Comparison of ENCODE assay signal across 2 cellular contexts in the genomic region with DNA sequence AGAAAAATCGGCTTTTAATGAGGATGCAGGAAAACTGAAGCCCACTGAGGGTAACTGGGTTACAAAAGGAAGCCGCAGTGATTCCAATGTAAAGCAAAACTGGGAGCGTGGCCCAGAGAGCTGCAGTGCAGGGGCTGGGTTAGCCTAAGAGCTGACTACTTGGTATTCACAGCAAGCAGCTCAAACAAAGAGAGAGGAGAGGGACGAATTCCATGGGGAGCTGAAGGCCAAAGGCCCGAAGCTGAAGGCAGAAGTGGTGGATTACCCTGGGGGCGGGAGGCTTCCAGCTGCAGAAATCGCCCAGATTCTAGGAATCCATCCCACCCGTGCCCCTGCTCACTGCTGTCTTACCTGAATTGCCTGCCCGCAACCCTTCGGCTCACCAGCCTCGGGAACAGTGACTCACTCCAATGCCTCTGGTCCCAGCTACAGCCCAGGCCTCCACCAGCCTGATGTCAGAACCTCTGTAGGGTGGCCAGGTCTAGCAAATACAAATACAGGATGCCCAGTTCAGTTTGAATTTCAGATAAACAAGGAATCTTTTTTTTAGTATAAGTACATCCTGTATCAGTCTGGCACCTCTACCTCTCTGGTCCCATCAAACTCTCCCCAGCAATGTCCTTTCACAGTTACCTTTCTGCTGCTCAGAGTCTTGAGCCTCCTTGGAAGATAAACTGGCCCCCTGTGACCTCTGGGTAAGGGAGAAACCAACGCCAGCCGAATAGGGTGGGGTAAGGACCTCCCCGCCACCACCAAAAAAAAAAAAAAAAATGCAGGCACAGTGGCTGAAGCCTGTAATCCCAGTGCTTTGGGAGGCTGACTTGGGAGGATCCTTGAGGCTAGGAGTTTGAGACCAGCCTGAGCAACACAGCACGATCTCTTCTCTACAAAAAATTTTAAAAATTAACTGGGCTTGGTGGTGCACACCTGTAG.
TF ChIP-seq lines count a peak whose summit lies in the region.

No MANE protein-coding gene starts in this region.

TF ChIP-seq in IMR-90, 13 proteins besides CTCF, POLR2A, EP300 and RAD21:
- TF ChIP-seq, protein P1, sequence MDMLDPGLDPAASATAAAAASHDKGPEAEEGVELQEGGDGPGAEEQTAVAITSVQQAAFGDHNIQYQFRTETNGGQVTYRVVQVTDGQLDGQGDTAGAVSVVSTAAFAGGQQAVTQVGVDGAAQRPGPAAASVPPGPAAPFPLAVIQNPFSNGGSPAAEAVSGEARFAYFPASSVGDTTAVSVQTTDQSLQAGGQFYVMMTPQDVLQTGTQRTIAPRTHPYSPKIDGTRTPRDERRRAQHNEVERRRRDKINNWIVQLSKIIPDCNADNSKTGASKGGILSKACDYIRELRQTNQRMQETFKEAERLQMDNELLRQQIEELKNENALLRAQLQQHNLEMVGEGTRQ (IDR thresholded peaks at IDR 0.05; ENCODE audit: low read depth, low read length) = no peak
- TF ChIP-seq RFX5 (IDR thresholded peaks at IDR 0.05; ENCODE audit: low read depth, low read length) (no peak), CHD1 (IDR thresholded peaks at IDR 0.05; ENCODE audit: low read depth, low read length) (no peak), SMC3 (IDR thresholded peaks at IDR 0.05; ENCODE audit: low read depth, low read length) (no peak), CEBPB (IDR thresholded peaks at IDR 0.05; ENCODE audit: low read depth, low read length) (no peak), MAFK (IDR thresholded peaks at IDR 0.05; ENCODE audit: low read depth, low read length) (no peak), FOS (IDR thresholded peaks at IDR 0.05; ENCODE audit: low read depth, low read length) (no peak), MAZ (IDR thresholded peaks at IDR 0.05; ENCODE audit: borderline replicate concordance, low read depth, low read length) (no peak), NFE2L2 (IDR thresholded peaks at IDR 0.05; ENCODE audit: low read depth, low read length) (no peak), RCOR1 (IDR thresholded peaks at IDR 0.05; ENCODE audit: insufficient replicate concordance, low read length) (no peak), BHLHE40 (IDR thresholded peaks at IDR 0.05; ENCODE audit: low read depth, low read length) (no peak), MXI1 (IDR thresholded peaks at IDR 0.05; ENCODE audit: borderline replicate concordance, low read depth, low read length) (no peak)
- TF ChIP-seq, protein P2, sequence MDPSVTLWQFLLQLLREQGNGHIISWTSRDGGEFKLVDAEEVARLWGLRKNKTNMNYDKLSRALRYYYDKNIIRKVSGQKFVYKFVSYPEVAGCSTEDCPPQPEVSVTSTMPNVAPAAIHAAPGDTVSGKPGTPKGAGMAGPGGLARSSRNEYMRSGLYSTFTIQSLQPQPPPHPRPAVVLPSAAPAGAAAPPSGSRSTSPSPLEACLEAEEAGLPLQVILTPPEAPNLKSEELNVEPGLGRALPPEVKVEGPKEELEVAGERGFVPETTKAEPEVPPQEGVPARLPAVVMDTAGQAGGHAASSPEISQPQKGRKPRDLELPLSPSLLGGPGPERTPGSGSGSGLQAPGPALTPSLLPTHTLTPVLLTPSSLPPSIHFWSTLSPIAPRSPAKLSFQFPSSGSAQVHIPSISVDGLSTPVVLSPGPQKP (IDR thresholded peaks at IDR 0.05; ENCODE audit: borderline replicate concordance, low read depth, low read length) = no peak

TF ChIP-seq in K562, 482 proteins besides CTCF, POLR2A, EP300 and RAD21 (continues in another document):
- no peak for TF ChIP-seq NUFIP1 (IDR thresholded peaks at IDR 0.05; ENCODE audit: partially characterized antibody)
- peak; percentile 22; the same call in 1 of the 2 replicates for TF ChIP-seq ZBTB7A (IDR thresholded peaks at IDR 0.05; ENCODE audit: borderline replicate concordance, control insufficient read depth, low read depth, low read length)
- TF ChIP-seq ZBTB17 (CRISPR knock-in tag; IDR thresholded peaks at IDR 0.05) = no peak
- TF ChIP-seq, protein P3, sequence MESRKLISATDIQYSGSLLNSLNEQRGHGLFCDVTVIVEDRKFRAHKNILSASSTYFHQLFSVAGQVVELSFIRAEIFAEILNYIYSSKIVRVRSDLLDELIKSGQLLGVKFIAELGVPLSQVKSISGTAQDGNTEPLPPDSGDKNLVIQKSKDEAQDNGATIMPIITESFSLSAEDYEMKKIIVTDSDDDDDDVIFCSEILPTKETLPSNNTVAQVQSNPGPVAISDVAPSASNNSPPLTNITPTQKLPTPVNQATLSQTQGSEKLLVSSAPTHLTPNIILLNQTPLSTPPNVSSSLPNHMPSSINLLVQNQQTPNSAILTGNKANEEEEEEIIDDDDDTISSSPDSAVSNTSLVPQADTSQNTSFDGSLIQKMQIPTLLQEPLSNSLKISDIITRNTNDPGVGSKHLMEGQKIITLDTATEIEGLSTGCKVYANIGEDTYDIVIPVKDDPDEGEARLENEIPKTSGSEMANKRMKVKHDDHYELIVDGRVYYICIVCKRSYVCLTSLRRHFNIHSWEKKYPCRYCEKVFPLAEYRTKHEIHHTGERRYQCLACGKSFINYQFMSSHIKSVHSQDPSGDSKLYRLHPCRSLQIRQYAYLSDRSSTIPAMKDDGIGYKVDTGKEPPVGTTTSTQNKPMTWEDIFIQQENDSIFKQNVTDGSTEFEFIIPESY (CRISPR knock-in tag; IDR thresholded peaks at IDR 0.05) = 0 out of 2 replicates have a peak, but pooled peaks have one; percentile 0
- no peak for TF ChIP-seq ZSCAN29 (IDR thresholded peaks at IDR 0.05)
- TF ChIP-seq FOSL1 (tag; conservative IDR thresholded peaks at IDR 0.05) = no peak
- TF ChIP-seq, protein P4, sequence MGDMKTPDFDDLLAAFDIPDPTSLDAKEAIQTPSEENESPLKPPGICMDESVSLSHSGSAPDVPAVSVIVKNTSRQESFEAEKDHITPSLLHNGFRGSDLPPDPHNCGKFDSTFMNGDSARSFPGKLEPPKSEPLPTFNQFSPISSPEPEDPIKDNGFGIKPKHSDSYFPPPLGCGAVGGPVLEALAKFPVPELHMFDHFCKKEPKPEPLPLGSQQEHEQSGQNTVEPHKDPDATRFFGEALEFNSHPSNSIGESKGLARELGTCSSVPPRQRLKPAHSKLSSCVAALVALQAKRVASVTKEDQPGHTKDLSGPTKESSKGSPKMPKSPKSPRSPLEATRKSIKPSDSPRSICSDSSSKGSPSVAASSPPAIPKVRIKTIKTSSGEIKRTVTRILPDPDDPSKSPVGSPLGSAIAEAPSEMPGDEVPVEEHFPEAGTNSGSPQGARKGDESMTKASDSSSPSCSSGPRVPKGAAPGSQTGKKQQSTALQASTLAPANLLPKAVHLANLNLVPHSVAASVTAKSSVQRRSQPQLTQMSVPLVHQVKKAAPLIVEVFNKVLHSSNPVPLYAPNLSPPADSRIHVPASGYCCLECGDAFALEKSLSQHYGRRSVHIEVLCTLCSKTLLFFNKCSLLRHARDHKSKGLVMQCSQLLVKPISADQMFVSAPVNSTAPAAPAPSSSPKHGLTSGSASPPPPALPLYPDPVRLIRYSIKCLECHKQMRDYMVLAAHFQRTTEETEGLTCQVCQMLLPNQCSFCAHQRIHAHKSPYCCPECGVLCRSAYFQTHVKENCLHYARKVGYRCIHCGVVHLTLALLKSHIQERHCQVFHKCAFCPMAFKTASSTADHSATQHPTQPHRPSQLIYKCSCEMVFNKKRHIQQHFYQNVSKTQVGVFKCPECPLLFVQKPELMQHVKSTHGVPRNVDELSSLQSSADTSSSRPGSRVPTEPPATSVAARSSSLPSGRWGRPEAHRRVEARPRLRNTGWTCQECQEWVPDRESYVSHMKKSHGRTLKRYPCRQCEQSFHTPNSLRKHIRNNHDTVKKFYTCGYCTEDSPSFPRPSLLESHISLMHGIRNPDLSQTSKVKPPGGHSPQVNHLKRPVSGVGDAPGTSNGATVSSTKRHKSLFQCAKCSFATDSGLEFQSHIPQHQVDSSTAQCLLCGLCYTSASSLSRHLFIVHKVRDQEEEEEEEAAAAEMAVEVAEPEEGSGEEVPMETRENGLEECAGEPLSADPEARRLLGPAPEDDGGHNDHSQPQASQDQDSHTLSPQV (IDR thresholded peaks at IDR 0.05) = peak; percentile 61; the same call in 1 of the 2 replicates
- TF ChIP-seq, protein P1 (CRISPR knock-in tag; IDR thresholded peaks at IDR 0.05) = no peak
- no peak for TF ChIP-seq TRIM28 (IDR thresholded peaks at IDR 0.05)
- no peak for TF ChIP-seq GTF2F1 (IDR thresholded peaks at IDR 0.05; ENCODE audit: low read depth, low read length)
- TF ChIP-seq HNRNPL (IDR thresholded peaks at IDR 0.05; ENCODE audit: low read depth, low read length) = no peak
- 0 out of 2 replicates have a peak, but pooled peaks have one; percentile 13 for TF ChIP-seq BCOR (IDR thresholded peaks at IDR 0.05)
- TF ChIP-seq, protein P5, sequence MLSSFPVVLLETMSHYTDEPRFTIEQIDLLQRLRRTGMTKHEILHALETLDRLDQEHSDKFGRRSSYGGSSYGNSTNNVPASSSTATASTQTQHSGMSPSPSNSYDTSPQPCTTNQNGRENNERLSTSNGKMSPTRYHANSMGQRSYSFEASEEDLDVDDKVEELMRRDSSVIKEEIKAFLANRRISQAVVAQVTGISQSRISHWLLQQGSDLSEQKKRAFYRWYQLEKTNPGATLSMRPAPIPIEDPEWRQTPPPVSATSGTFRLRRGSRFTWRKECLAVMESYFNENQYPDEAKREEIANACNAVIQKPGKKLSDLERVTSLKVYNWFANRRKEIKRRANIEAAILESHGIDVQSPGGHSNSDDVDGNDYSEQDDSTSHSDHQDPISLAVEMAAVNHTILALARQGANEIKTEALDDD (IDR thresholded peaks at IDR 0.05) = no peak
- no peak for TF ChIP-seq SUPT5H (IDR thresholded peaks at IDR 0.05)
- no peak for TF ChIP-seq CTBP1 (IDR thresholded peaks at IDR 0.05; ENCODE audit: borderline replicate concordance)
- TF ChIP-seq NFE2L1 (tag; IDR thresholded peaks at IDR 0.05; ENCODE audit: borderline replicate concordance, low read depth) = no peak
- TF ChIP-seq EGR1 (conservative IDR thresholded peaks at IDR 0.05) = no peak
- TF ChIP-seq SREBF2 (CRISPR knock-in tag; IDR thresholded peaks at IDR 0.05) = no peak
- TF ChIP-seq MAFK (IDR thresholded peaks at IDR 0.05; ENCODE audit: low read length) = no peak
- peak; percentile 85 for TF ChIP-seq ZNF384 (IDR thresholded peaks at IDR 0.05; ENCODE audit: low read depth, low read length)
- TF ChIP-seq RAD51 (IDR thresholded peaks at IDR 0.05; ENCODE audit: borderline replicate concordance, low read depth) = no peak
- no peak for TF ChIP-seq FOXA3 (CRISPR knock-in tag; conservative IDR thresholded peaks at IDR 0.05 in 1 of 2, IDR thresholded peaks at IDR 0.05 in 1 of 2)
- TF ChIP-seq, protein P6, sequence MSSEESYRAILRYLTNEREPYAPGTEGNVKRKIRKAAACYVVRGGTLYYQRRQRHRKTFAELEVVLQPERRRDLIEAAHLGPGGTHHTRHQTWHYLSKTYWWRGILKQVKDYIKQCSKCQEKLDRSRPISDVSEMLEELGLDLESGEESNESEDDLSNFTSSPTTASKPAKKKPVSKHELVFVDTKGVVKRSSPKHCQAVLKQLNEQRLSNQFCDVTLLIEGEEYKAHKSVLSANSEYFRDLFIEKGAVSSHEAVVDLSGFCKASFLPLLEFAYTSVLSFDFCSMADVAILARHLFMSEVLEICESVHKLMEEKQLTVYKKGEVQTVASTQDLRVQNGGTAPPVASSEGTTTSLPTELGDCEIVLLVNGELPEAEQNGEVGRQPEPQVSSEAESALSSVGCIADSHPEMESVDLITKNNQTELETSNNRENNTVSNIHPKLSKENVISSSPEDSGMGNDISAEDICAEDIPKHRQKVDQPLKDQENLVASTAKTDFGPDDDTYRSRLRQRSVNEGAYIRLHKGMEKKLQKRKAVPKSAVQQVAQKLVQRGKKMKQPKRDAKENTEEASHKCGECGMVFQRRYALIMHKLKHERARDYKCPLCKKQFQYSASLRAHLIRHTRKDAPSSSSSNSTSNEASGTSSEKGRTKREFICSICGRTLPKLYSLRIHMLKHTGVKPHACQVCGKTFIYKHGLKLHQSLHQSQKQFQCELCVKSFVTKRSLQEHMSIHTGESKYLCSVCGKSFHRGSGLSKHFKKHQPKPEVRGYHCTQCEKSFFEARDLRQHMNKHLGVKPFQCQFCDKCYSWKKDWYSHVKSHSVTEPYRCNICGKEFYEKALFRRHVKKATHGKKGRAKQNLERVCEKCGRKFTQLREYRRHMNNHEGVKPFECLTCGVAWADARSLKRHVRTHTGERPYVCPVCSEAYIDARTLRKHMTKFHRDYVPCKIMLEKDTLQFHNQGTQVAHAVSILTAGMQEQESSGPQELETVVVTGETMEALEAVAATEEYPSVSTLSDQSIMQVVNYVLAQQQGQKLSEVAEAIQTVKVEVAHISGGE (CRISPR knock-in tag; IDR thresholded peaks at IDR 0.05) = peak in 1 of 3 experiments; percentile 81; a peak in 2 of 6 replicates
- TF ChIP-seq HNRNPH1 (optimal IDR thresholded peaks at IDR 0.05; ENCODE audit: low read depth, low read length) = no peak
- TF ChIP-seq ZNF316 (IDR thresholded peaks at IDR 0.05) = peak; percentile 77
- no peak for TF ChIP-seq CHD2 (IDR thresholded peaks at IDR 0.05; ENCODE audit: low read depth, low read length)
- TF ChIP-seq NCOA6 (IDR thresholded peaks at IDR 0.05) = no peak
- TF ChIP-seq, protein P7, sequence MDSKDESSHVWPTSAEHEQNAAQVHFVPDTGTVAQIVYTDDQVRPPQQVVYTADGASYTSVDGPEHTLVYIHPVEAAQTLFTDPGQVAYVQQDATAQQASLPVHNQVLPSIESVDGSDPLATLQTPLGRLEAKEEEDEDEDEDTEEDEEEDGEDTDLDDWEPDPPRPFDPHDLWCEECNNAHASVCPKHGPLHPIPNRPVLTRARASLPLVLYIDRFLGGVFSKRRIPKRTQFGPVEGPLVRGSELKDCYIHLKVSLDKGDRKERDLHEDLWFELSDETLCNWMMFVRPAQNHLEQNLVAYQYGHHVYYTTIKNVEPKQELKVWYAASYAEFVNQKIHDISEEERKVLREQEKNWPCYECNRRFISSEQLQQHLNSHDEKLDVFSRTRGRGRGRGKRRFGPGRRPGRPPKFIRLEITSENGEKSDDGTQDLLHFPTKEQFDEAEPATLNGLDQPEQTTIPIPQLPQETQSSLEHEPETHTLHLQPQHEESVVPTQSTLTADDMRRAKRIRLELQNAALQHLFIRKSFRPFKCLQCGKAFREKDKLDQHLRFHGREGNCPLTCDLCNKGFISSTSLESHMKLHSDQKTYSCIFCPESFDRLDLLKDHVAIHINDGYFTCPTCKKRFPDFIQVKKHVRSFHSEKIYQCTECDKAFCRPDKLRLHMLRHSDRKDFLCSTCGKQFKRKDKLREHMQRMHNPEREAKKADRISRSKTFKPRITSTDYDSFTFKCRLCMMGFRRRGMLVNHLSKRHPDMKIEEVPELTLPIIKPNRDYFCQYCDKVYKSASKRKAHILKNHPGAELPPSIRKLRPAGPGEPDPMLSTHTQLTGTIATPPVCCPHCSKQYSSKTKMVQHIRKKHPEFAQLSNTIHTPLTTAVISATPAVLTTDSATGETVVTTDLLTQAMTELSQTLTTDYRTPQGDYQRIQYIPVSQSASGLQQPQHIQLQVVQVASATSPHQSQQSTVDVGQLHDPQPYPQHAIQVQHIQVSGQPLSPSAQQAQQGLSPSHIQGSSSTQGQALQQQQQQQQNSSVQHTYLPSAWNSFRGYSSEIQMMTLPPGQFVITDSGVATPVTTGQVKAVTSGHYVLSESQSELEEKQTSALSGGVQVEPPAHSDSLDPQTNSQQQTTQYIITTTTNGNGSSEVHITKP (IDR thresholded peaks at IDR 0.05; ENCODE audit: partially characterized antibody) = peak; percentile 96
- no peak for TF ChIP-seq MEIS2 (IDR thresholded peaks at IDR 0.05; ENCODE audit: partially characterized antibody)
